ENCODE assay signal across 15 cellular contexts in the genomic region with DNA sequence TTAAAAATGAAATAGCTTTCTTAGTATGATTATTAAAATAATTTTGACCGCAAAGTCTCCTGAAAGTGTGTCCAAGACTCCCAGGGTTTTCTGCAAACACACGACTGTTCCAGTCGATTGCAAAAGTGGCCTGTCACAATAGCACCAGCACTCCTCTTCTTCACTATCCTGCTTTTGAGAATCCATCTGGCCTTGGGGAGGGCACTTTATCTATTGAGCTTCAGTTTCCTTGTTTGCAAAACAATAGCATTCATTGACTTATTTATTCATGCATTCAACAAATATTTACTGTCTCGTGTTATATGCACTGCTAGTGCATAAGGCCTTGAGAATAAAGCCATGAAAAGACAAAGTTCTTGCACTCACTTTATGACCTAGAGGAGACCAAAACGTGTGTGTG.
DNase-seq lines count a peak whose midpoint lies in the region; ATAC-seq and TF ChIP-seq lines count a peak whose summit lies in the region.
"Had no signal": no experiment of that assay in that cellular context is flagged by ENCODE, and none has a peak within 500 bp of the region (broad histone marks: within the 10 kb centered on the region; RNA-seq: fewer than 3 reads in every experiment).

No MANE protein-coding gene starts in this region.

- no peak overlapping the region for H4K12ac ChIP-seq in trophoblast cell (ENCODE audit: low read depth, low read length)

- no peaks in the 10 kb centered on the region for H3K27me3 Mint-ChIP-seq in GM23338 (ENCODE audit: insufficient read depth, low read depth, poor library complexity)
- H3K27me3 Mint-ChIP-seq: CD4-positive, alpha-beta T cell had no signal

- no peak overlapping the region for H3K4ac ChIP-seq in trophoblast cell (ENCODE audit: low read depth, low read length)

- H3K79me2 ChIP-seq in GM23338 (replicated peaks; ENCODE audit: insufficient read depth) (peaks cover 99% of the 10 kb centered on the region), trophoblast cell (ENCODE audit: control insufficient read depth, insufficient read depth, low read length, poor library complexity) (no peaks in the 10 kb centered on the region)

- H3K27ac Mint-ChIP-seq in GM23338 = no peak overlapping the region; the same call in 1 of the 2 replicates
- H3K27ac Mint-ChIP-seq: CD4-positive, alpha-beta T cell; IgD-negative memory B cell had no signal

- H4K91ac ChIP-seq in trophoblast cell (ENCODE audit: low read depth, low read length) = no peak overlapping the region

- H2BK12ac ChIP-seq in trophoblast cell (ENCODE audit: low read length) = no peak overlapping the region

- peak overlapping the region; percentile 35 for H3K4me2 ChIP-seq in GM23338
- no peak overlapping the region for H3K4me2 ChIP-seq in trophoblast cell (ENCODE audit: low read length)

- H2AFZ ChIP-seq in GM23338 = no peak overlapping the region
- no peak overlapping the region for H2AFZ ChIP-seq in trophoblast cell (ENCODE audit: insufficient read depth, low read length, poor library complexity)

- ATAC-seq in GM23338 = peak; percentile 32; the same call in 1 of the 3 replicates
- ATAC-seq: HepG2 had no signal

- H2BK5ac ChIP-seq in trophoblast cell (ENCODE audit: low read depth, low read length, poor library complexity) = no peak overlapping the region

- peaks cover 2% of the 10 kb centered on the region for H3K9me3 ChIP-seq in trophoblast cell (ENCODE audit: insufficient read depth, low read depth, low read length)

- H3K4me1 ChIP-seq in GM23338 (ENCODE audit: insufficient read depth) = peaks cover 53% of the 10 kb centered on the region
- no peaks in the 10 kb centered on the region for H3K4me1 ChIP-seq in trophoblast cell (ENCODE audit: control insufficient read depth in 1 of 2, insufficient read depth in 2 of 2, low read length in 2 of 2)
- H3K4me1 ChIP-seq: Caco-2 had no signal

- H3K27me3 ChIP-seq in GM23338 (ENCODE audit: insufficient read depth) (no peaks in the 10 kb centered on the region), trophoblast cell (ENCODE audit: insufficient read depth, low read length) (no peaks in the 10 kb centered on the region)

- no peak overlapping the region for H3K18ac ChIP-seq in trophoblast cell (ENCODE audit: low read length)

- H4K20me1 ChIP-seq in GM23338 (replicated peaks; ENCODE audit: insufficient read depth) = peaks cover 26% of the 10 kb centered on the region

- H3K9ac ChIP-seq in trophoblast cell (ENCODE audit: low read length) = no peak overlapping the region

- peaks cover 37% of the 10 kb centered on the region for H3K9me3 Mint-ChIP-seq in GM23338

- H2BK120ac ChIP-seq in trophoblast cell (ENCODE audit: insufficient read depth, low read length, poor library complexity) = no peak overlapping the region

- H3K23ac ChIP-seq in trophoblast cell (ENCODE audit: low read length) = no peak overlapping the region

- no peaks in the 10 kb centered on the region; the same call in 1 of the 2 replicates for H3F3A ChIP-seq in GM23338 (replicated peaks; ENCODE audit: low read depth)

- no peak for TF ChIP-seq CTCF in GM23338 (conservative IDR thresholded peaks at IDR 0.05; ENCODE audit: low read depth in 2 of 2)

- H3K14ac ChIP-seq in trophoblast cell (ENCODE audit: low read length) = no peak overlapping the region

- H3K36me3 ChIP-seq in GM23338 (ENCODE audit: insufficient read depth) (peaks cover 3% of the 10 kb centered on the region; the same call in 1 of the 2 replicates), trophoblast cell (ENCODE audit: control insufficient read depth in 1 of 2, insufficient read depth in 2 of 2, low read length in 2 of 2) (no peaks in the 10 kb centered on the region)

- peaks cover 52% of the 10 kb centered on the region for H3K36me3 Mint-ChIP-seq in GM23338 (ENCODE audit: low read depth)
- H3K36me3 Mint-ChIP-seq: IgD-negative memory B cell had no signal

- H2AK5ac ChIP-seq in trophoblast cell (ENCODE audit: low read length) = no peak overlapping the region

- H3K79me1 ChIP-seq in trophoblast cell (ENCODE audit: low read length) = no peaks in the 10 kb centered on the region

- peak; percentile 69 for DNase-seq in DMS79 (lab: John Stamatoyannopoulos, UW)
- DNase-seq in GM23338 (ENCODE audit: low spot score) = no peak
- DNase-seq in globus pallidus (ENCODE audit: low spot score) = peak; percentile 69
- DNase-seq in putamen (ENCODE audit: low spot score) = peak; percentile 56
- no peak for DNase-seq in NCI-H1694 treated with DMSO at 0.1 percent for 48 hours (lab: John Stamatoyannopoulos, UW)
- DNase-seq in trophoblast cell = no peak
- DNase-seq in stimulated activated CD4-positive, alpha-beta T cell treated with anti-CD3 and anti-CD28 coated beads, Interleukin-2, amount 100 ng/mL, for 24 hours = no peak
- DNase-seq: ACHN; Caco-2; CD4-positive, alpha-beta T cell; HCEC 1CT; KBM-7 had no signal

- peak overlapping the region; percentile 41; the same call in 1 of the 3 replicates for H3K4me3 Mint-ChIP-seq in GM23338
- H3K4me3 Mint-ChIP-seq: CD4-positive, alpha-beta T cell; IgD-negative memory B cell had no signal

- no CpG with 5 or more reads among the region's 5 CpGs for WGBS in trophoblast cell (ENCODE audit: extremely low coverage, insufficient coverage, insufficient read length)

- H4K8ac ChIP-seq in trophoblast cell (ENCODE audit: low read depth, low read length) = no peak overlapping the region

- H3K27ac ChIP-seq in GM23338 (ENCODE audit: low read depth) = peak overlapping the region; percentile 85
- H3K27ac ChIP-seq in trophoblast cell (ENCODE audit: low read depth, low read length) = no peak overlapping the region
- H3K27ac ChIP-seq: C4-2B had no signal

- H3K4me1 Mint-ChIP-seq in GM23338 = peaks cover 60% of the 10 kb centered on the region
- H3K4me1 Mint-ChIP-seq: IgD-negative memory B cell had no signal

- 0 out of 2 replicates have a peak, but pooled peaks cover 3% of the 10 kb centered on the region for H3K9me2 ChIP-seq in GM23338 (ENCODE audit: insufficient read depth)

- H3K4me3 ChIP-seq in GM23338 (peak overlapping the region; percentile 20; the same call in 1 of the 2 replicates), trophoblast cell (ENCODE audit: low read depth, low read length) (no peak overlapping the region)

TF ChIP-seq in GM23338, 12 proteins besides CTCF, POLR2A, EP300 and RAD21:
- TF ChIP-seq EZH2phosphoT487 (IDR thresholded peaks at IDR 0.05; ENCODE audit: unreplicated experiment) (no peak), NANOG (IDR thresholded peaks at IDR 0.05; ENCODE audit: borderline replicate concordance) (peak; percentile 27; the same call in 1 of the 2 replicates)

Comparison
In these comparisons a context has a peak if more than half of its experiments do, and no peak if none do; other contexts are left out.
1. DNase-seq: peak in DMS79 (single experiment), globus pallidus (single experiment) and putamen (single experiment); none in GM23338 (single experiment), NCI-H1694 treated with DMSO at 0.1 percent for 48 hours (single experiment), trophoblast cell (0 of 2) and stimulated activated CD4-positive, alpha-beta T cell treated with anti-CD3 and anti-CD28 coated beads, Interleukin-2, amount 100 ng/mL, for 24 hours (0 of 2).